8 cellular contexts compared by ENCODE assay signal in the genomic region with DNA sequence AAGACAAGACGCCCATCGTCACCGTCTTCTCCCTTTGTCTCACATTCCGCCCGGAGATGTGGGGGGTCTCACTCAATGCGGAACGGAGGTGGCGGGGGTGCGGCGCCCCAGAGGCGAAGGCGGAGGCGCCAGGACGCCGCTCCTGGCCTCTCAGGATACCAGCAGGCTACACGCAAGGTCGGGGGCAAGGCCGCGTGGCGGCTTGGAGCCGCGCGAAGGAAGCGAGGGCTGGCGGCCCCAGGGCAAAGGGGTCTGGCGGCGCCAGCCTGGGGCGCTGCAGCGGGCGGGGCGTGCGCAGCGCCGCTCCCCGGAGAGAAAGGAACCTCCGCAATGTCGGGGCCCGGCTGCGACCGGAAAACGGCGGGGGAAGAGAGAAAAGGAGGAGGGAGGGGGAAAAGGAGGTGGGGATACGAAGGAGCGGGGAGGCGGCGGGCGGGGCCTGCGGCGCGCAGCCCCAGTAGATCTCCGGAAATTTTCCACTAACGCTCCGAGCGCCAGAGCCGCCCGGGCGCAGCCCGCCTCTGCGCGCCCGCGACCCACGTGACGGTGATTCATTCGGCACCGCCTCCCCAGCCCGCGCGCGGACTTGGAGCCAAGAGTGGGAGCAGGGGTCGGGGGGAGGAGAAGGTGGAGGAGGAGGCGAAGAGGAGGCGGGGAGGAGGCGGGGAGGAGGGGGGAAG. TPM values are rescaled to one million over a fixed set of nuclear protein-coding genes. Genes with fewer than 3 reads are reported as not detected.
A peak's percentile ranks its signal among the peaks of the same experiment; 100 is the strongest.
DNase-seq lines count a peak whose midpoint lies in the region; ATAC-seq, FAIRE-seq and TF ChIP-seq lines count a peak whose summit lies in the region.

No MANE protein-coding gene starts in this region.

- peak overlapping the region; percentile 73 for H3K4me3 ChIP-seq in WI38 (ENCODE audit: low read depth, low read length)
- peak overlapping the region; percentile 77 for H3K4me3 ChIP-seq in bronchial epithelial cell (ENCODE audit: low read depth, low read length)
- peak overlapping the region; percentile 27 to 86 (median 67) for H3K4me3 ChIP-seq in spleen

- no peaks in the 10 kb centered on the region for H3K36me3 ChIP-seq in bronchial epithelial cell (ENCODE audit: control insufficient read depth, insufficient read depth, low read length)
- H3K36me3 ChIP-seq in spleen: no peaks in the 10 kb centered on the region

- H3K27ac ChIP-seq in spleen: peak overlapping the region; percentile 96 to 100 (median 98)

- DNase-seq in AG08396 (ENCODE audit: low spot score) (peak; percentile 90), NCI-H2196 (lab: John Stamatoyannopoulos, UW; ENCODE audit: unreplicated experiment) (peak; percentile 94), bronchial epithelial cell (ENCODE audit: low read depth) (peak; percentile 85), inferior parietal cortex (ENCODE audit: extremely low spot score) (peak; percentile 97), spleen (peak; percentile 98)

- TF ChIP-seq CTCF in WI38 (IDR thresholded peaks at IDR 0.05; ENCODE audit: low read depth, low read length) (no peak), bronchial epithelial cell (IDR thresholded peaks at IDR 0.05; ENCODE audit: insufficient read depth, low read length, severe bottlenecking) (no peak), spleen (IDR thresholded peaks at IDR 0.05 in 8 of 11, conservative IDR thresholded peaks at IDR 0.05 in 3 of 11) (peak in 6 of 11 experiments; percentile 11 to 50 (median 30))

- H3K9me3 ChIP-seq in spleen: no peaks in the 10 kb centered on the region

- 0 to 1% (median 1%) methylated on average over 64 to 74 of the region's 74 CpGs for WGBS in spleen, 5 donors

- intact Hi-C loops in spleen (cut with DNase I; ENCODE audit: low total_unique reads): loop anchor here (10.0 kb wide), 1 partner anchor 92 kb away; no protein-coding TSS in a partner anchor

- H3K27me3 ChIP-seq in bronchial epithelial cell (ENCODE audit: control insufficient read depth, insufficient read depth, low read length) (no peaks in the 10 kb centered on the region), spleen (replicated peaks in 1 of 7) (no peaks in the 10 kb centered on the region)

- peaks cover 38 to 59% (median 51%) of the 10 kb centered on the region in 6 donors for H3K4me1 ChIP-seq in spleen

- TF ChIP-seq POLR2A in spleen (IDR thresholded peaks at IDR 0.05): peak in 2 of 3 donors; percentile 6 to 34

- no peak for FAIRE-seq in bronchial epithelial cell (lab: Jason Lieb, UNC)

- peak; percentile 50 for ATAC-seq in GM18873 (IDR thresholded peaks at IDR 0.05; ENCODE audit: low FRiP score, unreplicated experiment)
- peak; percentile 71 for ATAC-seq in HG03139 (IDR thresholded peaks at IDR 0.05; ENCODE audit: unreplicated experiment)

RNA-seq across cellular contexts. Expression of gene SLC38A2, which starts 10.5 kb away (rescaled TPM):
- 530 and 1,114 TPM in 2 replicates for total RNA-seq in bronchial epithelial cell
- total RNA-seq in spleen: 100 to 1,000 TPM; 118 to 297 (median 211) TPM
- 10 to 100 TPM; 40.7 to 55.9 (median 49.8) TPM for polyA plus RNA-seq in spleen

Comparison
In these comparisons a context has a peak if more than half of its experiments do, and no peak if none do; other contexts are left out.
1. Peak in every context shown above with its lines: DNase-seq, ATAC-seq, H3K4me3 ChIP-seq and H3K27ac ChIP-seq.
2. CTCF ChIP-seq: peak in spleen (6 of 11); none in WI38 (single experiment) and bronchial epithelial cell (single experiment).